ENCODE assay signal across 8 cellular contexts in the genomic region with DNA sequence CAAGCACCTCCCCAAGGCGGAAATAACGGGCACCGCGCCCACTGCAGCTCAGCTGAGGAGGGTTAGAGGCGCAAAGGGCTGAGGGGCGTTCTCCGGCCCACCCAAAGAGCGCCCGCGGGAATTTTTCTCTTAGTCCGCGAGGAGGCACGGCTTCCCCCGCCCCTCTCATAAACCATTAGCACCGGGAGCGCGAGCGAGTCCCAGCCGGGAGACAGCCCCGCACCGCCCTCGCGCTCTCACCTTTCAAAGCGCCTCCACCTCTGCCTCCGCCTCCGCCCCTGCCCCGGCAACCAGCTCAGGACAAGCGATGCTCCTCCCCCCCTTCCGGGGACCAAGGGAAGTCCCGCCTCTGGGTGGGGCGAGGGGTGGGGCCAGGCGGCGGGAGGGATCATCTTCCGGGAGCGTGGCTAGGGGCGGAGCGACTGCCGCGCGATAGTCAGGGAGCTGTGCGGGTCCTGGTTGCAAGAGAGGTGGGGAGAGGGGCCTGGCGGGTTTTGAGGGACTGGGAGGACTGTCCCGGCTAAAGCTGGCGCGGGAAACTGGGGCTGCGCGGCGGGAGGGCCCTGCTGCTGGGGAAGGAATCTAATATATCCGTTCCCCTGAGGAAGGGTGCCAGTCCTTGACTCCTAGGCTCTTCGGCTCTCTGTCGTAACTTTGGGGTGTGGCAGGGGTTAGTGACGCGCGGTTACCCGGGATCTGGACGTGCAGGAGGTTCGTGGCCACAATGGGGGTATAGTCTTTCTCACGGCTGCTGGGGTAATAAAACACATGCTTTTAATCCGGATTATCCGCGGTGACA. TPM values are rescaled to one million over a fixed set of nuclear protein-coding genes. Genes with fewer than 3 reads are reported as not detected.
DNase-seq lines count a peak whose midpoint lies in the region; ATAC-seq and TF ChIP-seq lines count a peak whose summit lies in the region.

A gene (minus strand): TSS at position 309 of the 799 bp plus-strand sequence. CDS start 5,165 bp downstream, outside the sequence.
A gene (plus strand): TSS at position 410 of the 799 bp plus-strand sequence. CDS start 637 bp downstream, outside the sequence.

- peaks cover 8% of the 10 kb centered on the region for H4K20me1 ChIP-seq in Loucy (ENCODE audit: insufficient read depth, low read length, poor library complexity, severe bottlenecking)

- ATAC-seq in RWPE2 (ENCODE audit: low read depth) = peak; percentile 91

- H3F3A ChIP-seq in Loucy (ENCODE audit: low read depth) = 0 out of 2 replicates have a peak, but pooled peaks cover 3% of the 10 kb centered on the region

- TF ChIP-seq EP300 in stomach (IDR thresholded peaks at IDR 0.05) = no peak

- H3K4me3 Mint-ChIP-seq in neural crest cell = peak within 1 kb of the TSS; percentile 98

- H3K36me3 Mint-ChIP-seq in neural crest cell (ENCODE audit: low read depth) = peaks cover 15% of the 10 kb centered on the region

- 0 to 1% (median 0%) methylated on average over 38 to 61 of the region's 61 CpGs for WGBS in stomach, 5 donors

- H3K9me3 ChIP-seq in Loucy (ENCODE audit: insufficient read depth, low read depth, low read length) (no peaks in the 10 kb centered on the region), RWPE2 (ENCODE audit: severe bottlenecking) (no peaks in the 10 kb centered on the region), stomach (no peaks in the 10 kb centered on the region)

- intact Hi-C loops in stomach (cut with DNase I; ENCODE audit: low total_unique reads) = no loop called here

- H3K27ac ChIP-seq in RWPE2 (ENCODE audit: poor library complexity, severe bottlenecking) (peak within 1 kb of the TSS; percentile 44), stomach (peak within 1 kb of the TSS; percentile 89 to 95 (median 93))

- TF ChIP-seq POLR2A in stomach (IDR thresholded peaks at IDR 0.05) = peak in 2 of 4 donors; percentile 82 to 83

- H3K9me2 ChIP-seq in Loucy (replicated peaks; ENCODE audit: low read depth, low read length) = no peaks in the 10 kb centered on the region

- peak within 1 kb of the TSS; percentile 94 for H2AFZ ChIP-seq in Loucy (ENCODE audit: low read length)

- H3K27me3 ChIP-seq in H7 (ENCODE audit: control insufficient read depth, insufficient read depth, low read length) (no peaks in the 10 kb centered on the region), Loucy (ENCODE audit: insufficient read depth, low read length, poor library complexity, severe bottlenecking) (no peaks in the 10 kb centered on the region), RWPE2 (ENCODE audit: insufficient read depth, poor library complexity, severe bottlenecking) (no peaks in the 10 kb centered on the region), stomach (no peaks in the 10 kb centered on the region)

- H3K79me2 ChIP-seq in Loucy (ENCODE audit: insufficient read depth, low read length) = peaks cover 69% of the 10 kb centered on the region

- H3K4me3 ChIP-seq in H7 (ENCODE audit: insufficient read depth, low read depth, low read length) = peak within 1 kb of the TSS; percentile 82
- peak within 1 kb of the TSS; percentile 98 for H3K4me3 ChIP-seq in Loucy (ENCODE audit: low read length, poor library complexity, severe bottlenecking)
- peak within 1 kb of the TSS; percentile 93 for H3K4me3 ChIP-seq in RWPE2 (ENCODE audit: severe bottlenecking)
- peak within 1 kb of the TSS; percentile 97 for H3K4me3 ChIP-seq in fibroblast of villous mesenchyme (ENCODE audit: low read depth, low read length)
- peak within 1 kb of the TSS; percentile 71 to 90 (median 78) for H3K4me3 ChIP-seq in stomach

- H3K36me3 ChIP-seq in H7 (replicated peaks; ENCODE audit: control insufficient read depth, insufficient read depth, low read length) = no peaks in the 10 kb centered on the region
- H3K36me3 ChIP-seq in Loucy (ENCODE audit: insufficient read depth, low read length) = no peaks in the 10 kb centered on the region
- H3K36me3 ChIP-seq in RWPE2 (ENCODE audit: low read depth) = peaks cover 3% of the 10 kb centered on the region
- H3K36me3 ChIP-seq in stomach = no peaks in the 10 kb centered on the region

- no peaks in the 10 kb centered on the region for H3K27me3 Mint-ChIP-seq in neural crest cell (ENCODE audit: low read depth)

- peak within 1 kb of the TSS; percentile 77 for H3K9ac ChIP-seq in Loucy (ENCODE audit: low read depth, low read length, poor library complexity, severe bottlenecking)

- peaks cover 58% of the 10 kb centered on the region for H3K4me1 ChIP-seq in Loucy (ENCODE audit: insufficient read depth, low read length, poor library complexity, severe bottlenecking)
- H3K4me1 ChIP-seq in RWPE2 (ENCODE audit: insufficient read depth, poor library complexity, severe bottlenecking) = peaks cover 13% of the 10 kb centered on the region
- peaks cover 6 to 43% (median 22%) of the 10 kb centered on the region in 4 donors for H3K4me1 ChIP-seq in stomach

- H3K9me3 Mint-ChIP-seq in neural crest cell = peaks cover 3% of the 10 kb centered on the region

- peak within 1 kb of the TSS; percentile 97 for H3K27ac Mint-ChIP-seq in neural crest cell (ENCODE audit: unreplicated experiment)

- H3K4me2 ChIP-seq in Loucy (ENCODE audit: low read depth, low read length, poor library complexity, severe bottlenecking) = peak within 1 kb of the TSS; percentile 90

- peaks cover 42% of the 10 kb centered on the region for H3K4me1 Mint-ChIP-seq in neural crest cell

- DNase-seq in ELR (ENCODE audit: low read depth) (peak; percentile 97), H7 (peak; percentile 94), RWPE2 (ENCODE audit: low spot score) (peak; percentile 98), fibroblast of villous mesenchyme (ENCODE audit: low read depth) (peak; percentile 97), neural crest cell (ENCODE audit: low read depth, low spot score) (peak; percentile 98), stomach (peak; percentile 98)
- DNase-seq in activated effector memory CD4-positive, alpha-beta T cell treated with Interleukin-2 at 50 U/mL for 16 hours = peak; percentile 99

- TF ChIP-seq CTCF in Loucy (conservative IDR thresholded peaks at IDR 0.05; ENCODE audit: low read length) = no peak
- no peak for TF ChIP-seq CTCF in RWPE2 (IDR thresholded peaks at IDR 0.05; ENCODE audit: poor library complexity, severe bottlenecking)
- TF ChIP-seq CTCF in fibroblast of villous mesenchyme (IDR thresholded peaks at IDR 0.05; ENCODE audit: insufficient read depth, low read depth, low read length) = no peak
- TF ChIP-seq CTCF in neural crest cell (conservative IDR thresholded peaks at IDR 0.05) = no peak
- peak in 2 of 7 experiments; percentile 4 to 26 for TF ChIP-seq CTCF in stomach (IDR thresholded peaks at IDR 0.05)

RNA-seq across cellular contexts. Expression of the first gene that starts in this region (rescaled TPM):
- total RNA-seq in H7 (2014; rRNA removed; shearing (Covaris generic)) = 7.4 and 10.0 TPM in 2 replicates
- total RNA-seq in fibroblast of villous mesenchyme (12.2 and 17.7 TPM in 2 replicates), neural crest cell (29.5 and 34.7 TPM in 2 replicates), stomach (100 to 1,000 TPM in 1 of 5 donors, 10 to 100 TPM in 4; 41.7 to 188 (median 58.4) TPM)
- polyA plus RNA-seq in stomach = 10 to 100 TPM; 12.0 to 16.5 (median 12.7) TPM

RNA-seq across cellular contexts. Expression of the second gene that starts in this region (rescaled TPM):
- total RNA-seq in H7 (2014; rRNA removed; shearing (Covaris generic)) = 3.8 TPM in 2 replicates
- total RNA-seq in fibroblast of villous mesenchyme (6.1 and 10.4 TPM in 2 replicates), neural crest cell (8.2 and 8.9 TPM in 2 replicates), stomach (10 to 100 TPM in 1 of 5 donors, 1 to 10 TPM in 4; 3.3 to 11.9 (median 5.3) TPM)
- 1 to 10 TPM; 2.7 to 4.7 (median 4.0) TPM for polyA plus RNA-seq in stomach

Comparison
In these comparisons a context has a peak if more than half of its experiments do, and no peak if none do; other contexts are left out.
1. Peak in every context shown above with its lines: DNase-seq, ATAC-seq, H3K4me3 ChIP-seq and H3K27ac ChIP-seq.